Comparison of ENCODE assay signal across 14 cellular contexts in the genomic region with DNA sequence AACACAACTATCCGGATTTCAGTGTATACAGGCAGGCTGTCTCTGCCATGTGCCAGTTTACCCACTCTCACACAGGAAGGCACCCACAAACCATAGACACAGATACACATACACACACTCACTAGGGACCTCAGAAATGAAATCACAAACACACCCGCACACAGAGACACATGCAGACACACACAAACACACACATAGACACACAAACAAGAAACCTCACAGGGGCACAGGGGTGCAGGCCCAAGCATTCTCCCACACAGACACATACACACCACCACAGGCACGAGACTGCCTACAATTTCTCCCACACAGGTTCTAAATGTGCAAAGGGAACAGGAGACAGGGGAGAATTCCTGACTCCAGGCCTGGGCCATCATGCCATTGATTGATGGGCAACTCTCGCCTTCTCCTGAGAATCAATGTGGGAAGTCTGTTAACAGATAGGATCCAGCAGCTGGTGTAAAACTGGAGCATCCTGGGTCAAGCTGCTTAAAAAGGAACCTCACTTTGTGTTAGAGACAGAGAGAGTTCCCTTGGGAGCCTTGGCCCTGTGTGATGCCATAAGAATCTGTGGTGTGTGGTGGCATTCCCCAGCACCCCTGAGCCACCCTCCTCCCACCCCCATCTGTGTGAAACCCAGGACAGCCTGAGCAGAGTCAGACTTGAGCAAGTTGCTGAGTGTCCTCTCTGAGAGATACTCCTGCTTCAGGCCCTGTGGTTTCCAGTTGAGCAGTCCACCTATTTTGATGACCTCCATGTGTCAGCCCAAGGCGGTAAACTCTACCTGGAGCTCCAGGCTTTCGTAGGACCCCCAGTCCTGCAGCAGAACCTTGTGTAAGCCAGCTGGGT. TPM values are rescaled to one million over a fixed set of nuclear protein-coding genes. Genes with fewer than 3 reads are reported as not detected.
DNase-seq lines count a peak whose midpoint lies in the region; ATAC-seq and TF ChIP-seq lines count a peak whose summit lies in the region.
"Had no signal": no experiment of that assay in that cellular context is flagged by ENCODE, and none has a peak within 500 bp of the region (broad histone marks: within the 10 kb centered on the region; RNA-seq: fewer than 3 reads in every experiment).

No MANE protein-coding gene starts in this region.

- H3K4me3 Mint-ChIP-seq in activated CD8-positive, alpha-beta memory T cell treated with anti-CD3 and anti-CD28 coated beads, Interleukin-2, amount 10 ng/mL, durations not matched to agents 7 days and 5 days = peak overlapping the region; percentile 75
- H3K4me3 Mint-ChIP-seq in stimulated activated memory B cell treated with anti-CD40 and anti-IgM and Interleukin-4, amounts not matched to agents 10 μg/mL and 1 μg/mL and 100 μg/mL, for 72 hours = peak overlapping the region; percentile 77

- ATAC-seq in activated CD8-positive, alpha-beta memory T cell treated with anti-CD3 and anti-CD28 coated beads, Interleukin-2, amount 10 ng/mL, durations not matched to agents 7 days and 5 days = no peak
- peak; percentile 2 for ATAC-seq in stimulated activated memory B cell treated with anti-CD40 and anti-IgM and Interleukin-4, amounts not matched to agents 10 μg/mL and 1 μg/mL and 100 μg/mL, for 72 hours
- ATAC-seq in GM21825 (IDR thresholded peaks at IDR 0.05; ENCODE audit: unreplicated experiment) = no peak

- peak overlapping the region; percentile 78 for H3K27ac ChIP-seq in effector memory CD4-positive, alpha-beta T cell (ENCODE audit: insufficient read depth, low read length, poor library complexity, severe bottlenecking)

- H3K4me1 ChIP-seq in effector memory CD4-positive, alpha-beta T cell (ENCODE audit: control insufficient read depth, insufficient read depth, low read length, poor library complexity, severe bottlenecking) = peaks cover 31% of the 10 kb centered on the region

- CTCF ChIA-PET in activated CD8-positive, alpha-beta memory T cell treated with anti-CD3 and anti-CD28 coated beads, Interleukin-2, amount 10 ng/mL, durations not matched to agents 7 days and 5 days (lab: Charles Lee) = interaction anchor here (1.2 kb wide), 1 partner anchor 60 kb away, joined by 3 read pairs; no protein-coding TSS in a partner anchor

- no peak for TF ChIP-seq CTCF in NB4 (IDR thresholded peaks at IDR 0.05; ENCODE audit: low read depth, low read length)

- peak overlapping the region; percentile 90 for H3K27ac Mint-ChIP-seq in activated CD8-positive, alpha-beta memory T cell treated with anti-CD3 and anti-CD28 coated beads, Interleukin-2, amount 10 ng/mL, durations not matched to agents 7 days and 5 days
- peak overlapping the region; percentile 93 for H3K27ac Mint-ChIP-seq in stimulated activated memory B cell treated with anti-CD40 and anti-IgM and Interleukin-4, amounts not matched to agents 10 μg/mL and 1 μg/mL and 100 μg/mL, for 72 hours

- peaks cover 2% of the 10 kb centered on the region for H3K36me3 Mint-ChIP-seq in activated CD8-positive, alpha-beta memory T cell treated with anti-CD3 and anti-CD28 coated beads, Interleukin-2, amount 10 ng/mL, durations not matched to agents 7 days and 5 days
- no peaks in the 10 kb centered on the region for H3K36me3 Mint-ChIP-seq in stimulated activated memory B cell treated with anti-CD40 and anti-IgM and Interleukin-4, amounts not matched to agents 10 μg/mL and 1 μg/mL and 100 μg/mL, for 72 hours

- peaks cover 50% of the 10 kb centered on the region for H3K4me1 Mint-ChIP-seq in activated CD8-positive, alpha-beta memory T cell treated with anti-CD3 and anti-CD28 coated beads, Interleukin-2, amount 10 ng/mL, durations not matched to agents 7 days and 5 days
- H3K4me1 Mint-ChIP-seq in stimulated activated memory B cell treated with anti-CD40 and anti-IgM and Interleukin-4, amounts not matched to agents 10 μg/mL and 1 μg/mL and 100 μg/mL, for 72 hours = peaks cover 54% of the 10 kb centered on the region

- no peaks in the 10 kb centered on the region for H3K9me3 ChIP-seq in effector memory CD4-positive, alpha-beta T cell (ENCODE audit: control insufficient read depth, low read length)

- no peaks in the 10 kb centered on the region for H3K27me3 Mint-ChIP-seq in activated CD8-positive, alpha-beta memory T cell treated with anti-CD3 and anti-CD28 coated beads, Interleukin-2, amount 10 ng/mL, durations not matched to agents 7 days and 5 days
- H3K27me3 Mint-ChIP-seq in stimulated activated memory B cell treated with anti-CD40 and anti-IgM and Interleukin-4, amounts not matched to agents 10 μg/mL and 1 μg/mL and 100 μg/mL, for 72 hours = no peaks in the 10 kb centered on the region

- no peak for DNase-seq in activated CD8-positive, alpha-beta memory T cell treated with anti-CD3 and anti-CD28 coated beads, Interleukin-2, amount 10 ng/mL, durations not matched to agents 7 days and 5 days
- DNase-seq in activated CD8-positive, alpha-beta memory T cell treated with anti-CD3 and anti-CD28 coated beads, Interleukin-2, amount 50 U/mL, for 4 hours = no peak
- DNase-seq in NB4 (ENCODE audit: low read depth) = peak; percentile 18
- DNase-seq in effector memory CD4-positive, alpha-beta T cell = no peak
- no peak for DNase-seq in NCI-H2227 treated with DMSO at 0.1 percent for 48 hours (lab: John Stamatoyannopoulos, UW)
- DNase-seq in hepatic stellate cell (ENCODE audit: low spot score) = no peak
- DNase-seq: ACHN; dermis blood vessel endothelial cell; hypothalamus; NCI-H2107; SHP77; stimulated activated CD4-positive, alpha-beta T cell treated with anti-CD3 and anti-CD28 coated beads, Interleukin-4, amount 100 ng/mL, for 1 hour had no signal

- no peaks in the 10 kb centered on the region for H3K36me3 ChIP-seq in effector memory CD4-positive, alpha-beta T cell (ENCODE audit: control insufficient read depth, insufficient read depth, low read length)

- TF ChIP-seq POLR2A in NB4 (IDR thresholded peaks at IDR 0.05; ENCODE audit: extremely low read depth, insufficient read length) = no peak

- no peak overlapping the region for H3K4me3 ChIP-seq in NB4 (ENCODE audit: low read depth, low read length)
- peak overlapping the region; percentile 17 for H3K4me3 ChIP-seq in effector memory CD4-positive, alpha-beta T cell (ENCODE audit: insufficient read depth, low read depth, low read length, poor library complexity, severe bottlenecking)

- H3K27me3 ChIP-seq in effector memory CD4-positive, alpha-beta T cell (replicated peaks; ENCODE audit: control insufficient read depth, insufficient read depth, low read length, poor library complexity, severe bottlenecking) = no peaks in the 10 kb centered on the region

- no peaks in the 10 kb centered on the region for H3K9me3 Mint-ChIP-seq in activated CD8-positive, alpha-beta memory T cell treated with anti-CD3 and anti-CD28 coated beads, Interleukin-2, amount 10 ng/mL, durations not matched to agents 7 days and 5 days (ENCODE audit: low read depth)
- no peaks in the 10 kb centered on the region for H3K9me3 Mint-ChIP-seq in stimulated activated memory B cell treated with anti-CD40 and anti-IgM and Interleukin-4, amounts not matched to agents 10 μg/mL and 1 μg/mL and 100 μg/mL, for 72 hours

RNA-seq across cellular contexts. Expression of a gene that starts 33.9 kb away (rescaled TPM):
- total RNA-seq in activated CD8-positive, alpha-beta memory T cell treated with anti-CD3 and anti-CD28 coated beads, Interleukin-2, amount 10 ng/mL, durations not matched to agents 7 days and 5 days = 10 to 100 TPM; 30.4 to 40.1 TPM
